8 cellular contexts compared by ENCODE assay signal in genomic region chr20:25624500-25624939, GRCh38. TPM values are rescaled to one million over a fixed set of nuclear protein-coding genes. Genes with fewer than 3 reads are reported as not detected.
DNase-seq lines count a peak whose midpoint lies in the region; ATAC-seq and TF ChIP-seq lines count a peak whose summit lies in the region.

No MANE protein-coding gene starts in this region.

- 57% methylated on average over 9 of the region's 17 CpGs for WGBS in mammary epithelial cell (ENCODE audit: low coverage, missing lambda C conversion rate)

- H3K9ac ChIP-seq in mammary epithelial cell (ENCODE audit: insufficient read depth, low read length) (peak overlapping the region; percentile 85), muscle layer of colon (ENCODE audit: low read length) (peak overlapping the region; percentile 17)

- BruUV-seq in mammary epithelial cell (replicated peaks; lab: Mats Ljungman, UMichigan) = TSS peak; percentile 47

- no peak for DNase-seq in CD4-positive, CD25-positive, alpha-beta regulatory T cell
- DNase-seq in MG63 (no peak), mammary epithelial cell (no peak), HuH-7 (ENCODE audit: low spot score) (no peak), glomerular visceral epithelial cell (ENCODE audit: extremely low spot score) (no peak)

- dilution Hi-C loops in mammary epithelial cell (cut with HindIII; ENCODE audit: low sequenced_read_pairs) = no loop called here

- TF ChIP-seq CTCF in mammary epithelial cell (conservative IDR thresholded peaks at IDR 0.05 in 1 of 2, IDR thresholded peaks at IDR 0.05 in 1 of 2; ENCODE audit: extremely low read depth in 1 of 2, insufficient read depth in 1 of 2, low read depth in 1 of 2, low read length in 2 of 2) = no peak

- peak; percentile 10 to 16 for ATAC-seq in CD4-positive, CD25-positive, alpha-beta regulatory T cell (ENCODE audit: low read depth in 2 of 2)
- ATAC-seq in GM18867 (IDR thresholded peaks at IDR 0.05; ENCODE audit: unreplicated experiment) (no peak), HG02840 (IDR thresholded peaks at IDR 0.05; ENCODE audit: low FRiP score, unreplicated experiment) (no peak)

- CTCF ChIA-PET in mammary epithelial cell (lab: Charles Lee; ENCODE audit: low non-redundant PET) = no interaction called here

- H3K36me3 ChIP-seq in CD4-positive, CD25-positive, alpha-beta regulatory T cell (ENCODE audit: control insufficient read depth, insufficient read depth, low read length) = no peaks in the 10 kb centered on the region
- H3K36me3 ChIP-seq in MG63 (no peaks in the 10 kb centered on the region; the same call in 1 of the 2 replicates), mammary epithelial cell (ENCODE audit: insufficient read depth, low read length) (no peaks in the 10 kb centered on the region), muscle layer of colon (ENCODE audit: insufficient read depth, low read length) (no peaks in the 10 kb centered on the region)

- peak overlapping the region; percentile 66 for H3K27ac ChIP-seq in CD4-positive, CD25-positive, alpha-beta regulatory T cell (ENCODE audit: insufficient read depth, low read length, poor library complexity, severe bottlenecking)
- H3K27ac ChIP-seq in mammary epithelial cell (ENCODE audit: insufficient read depth, low read depth, low read length) = peak overlapping the region; percentile 83
- peak overlapping the region; percentile 99 for H3K27ac ChIP-seq in muscle layer of colon (ENCODE audit: low read depth, low read length)

- H3K9me3 Mint-ChIP-seq in CD4-positive, CD25-positive, alpha-beta regulatory T cell = peaks cover 0 to 4% (median 0%) of the 10 kb centered on the region in 7 donors

- peaks cover 6% of the 10 kb centered on the region for H3K36me3 Mint-ChIP-seq in CD4-positive, CD25-positive, alpha-beta regulatory T cell

- no peaks in the 10 kb centered on the region for H3K27me3 Mint-ChIP-seq in CD4-positive, CD25-positive, alpha-beta regulatory T cell

- H3K79me2 ChIP-seq in mammary epithelial cell (ENCODE audit: insufficient read depth, low read length) = peaks cover 48% of the 10 kb centered on the region

- H3K4me1 Mint-ChIP-seq in CD4-positive, CD25-positive, alpha-beta regulatory T cell = peaks cover 11 to 31% (median 17%) of the 10 kb centered on the region in 4 donors

- no peaks in the 10 kb centered on the region for H3K9me3 ChIP-seq in CD4-positive, CD25-positive, alpha-beta regulatory T cell (ENCODE audit: control insufficient read depth in 2 of 2, low read length in 2 of 2)
- H3K9me3 ChIP-seq in MG63 = no peaks in the 10 kb centered on the region
- no peaks in the 10 kb centered on the region for H3K9me3 ChIP-seq in mammary epithelial cell (replicated peaks; ENCODE audit: insufficient read depth, low read length)
- H3K9me3 ChIP-seq in muscle layer of colon (ENCODE audit: low read length) = no peaks in the 10 kb centered on the region

- no peaks in the 10 kb centered on the region for H4K20me1 ChIP-seq in mammary epithelial cell (ENCODE audit: insufficient read depth, low read length)

- H3K4me1 ChIP-seq in CD4-positive, CD25-positive, alpha-beta regulatory T cell (ENCODE audit: control insufficient read depth, insufficient read depth, low read length, poor library complexity, severe bottlenecking) = peaks cover 15% of the 10 kb centered on the region
- peaks cover 17% of the 10 kb centered on the region for H3K4me1 ChIP-seq in mammary epithelial cell (ENCODE audit: insufficient read depth, low read length)
- peaks cover 14% of the 10 kb centered on the region for H3K4me1 ChIP-seq in muscle layer of colon (ENCODE audit: insufficient read depth, low read length)

- H3K27ac Mint-ChIP-seq in CD4-positive, CD25-positive, alpha-beta regulatory T cell = peak overlapping the region; percentile 90 to 93 (median 91)

- peak overlapping the region; percentile 53 for H3K4me3 ChIP-seq in CD4-positive, CD25-positive, alpha-beta regulatory T cell (ENCODE audit: low read depth, low read length)
- peak overlapping the region; percentile 86 for H3K4me3 ChIP-seq in MG63
- H3K4me3 ChIP-seq in mammary epithelial cell (replicated peaks in 1 of 3; ENCODE audit: insufficient read depth in 1 of 3, low read depth in 2 of 3, low read length in 3 of 3) = peak overlapping the region; percentile 53 to 94 (median 87)
- peak overlapping the region; percentile 92 to 94 for H3K4me3 ChIP-seq in muscle layer of colon (ENCODE audit: low read depth in 1 of 2, low read length in 2 of 2)

- intact Hi-C loops in mammary epithelial cell (cut with micrococcal nuclease) = loop anchor here (1.0 to 5.0 kb wide), 4 partner anchors 39 to 632 kb away; partner anchors contain the start of genes APMAP, NINL and ZNF337

- no peaks in the 10 kb centered on the region for H3K27me3 ChIP-seq in CD4-positive, CD25-positive, alpha-beta regulatory T cell (ENCODE audit: control insufficient read depth, insufficient read depth, low read length)
- H3K27me3 ChIP-seq in MG63 (no peaks in the 10 kb centered on the region), mammary epithelial cell (ENCODE audit: insufficient read depth, low read length) (no peaks in the 10 kb centered on the region), muscle layer of colon (ENCODE audit: control insufficient read depth in 1 of 2, insufficient read depth in 2 of 2, low read length in 2 of 2) (no peaks in the 10 kb centered on the region)

- peak overlapping the region; percentile 96 to 97 (median 96) for H3K4me3 Mint-ChIP-seq in CD4-positive, CD25-positive, alpha-beta regulatory T cell

- peak overlapping the region; percentile 96 for H3K4me2 ChIP-seq in mammary epithelial cell (ENCODE audit: insufficient read depth, low read depth, low read length)

- in situ Hi-C loops in mammary epithelial cell (cut with MboI; ENCODE audit: low sequenced_read_pairs in 2 of 2) = loop anchor here in 1 of 2 donors (5.0 kb wide), 1 partner anchor 73 kb away; the partner anchor contains the start of gene ZNF337

- peak overlapping the region; percentile 94 for H2AFZ ChIP-seq in mammary epithelial cell (ENCODE audit: low read depth, low read length)

RNA-seq across cellular contexts. Expression of gene NANP, which starts 0.7 kb away (rescaled TPM):
- total RNA-seq in CD4-positive, CD25-positive, alpha-beta regulatory T cell = 1.1 TPM
- 1 to 10 TPM in 2 of 4 donors, under 1 TPM in 2; 0.66 to 1.1 (median 0.97) TPM for polyA plus RNA-seq in CD4-positive, CD25-positive, alpha-beta regulatory T cell
- total RNA-seq in MG63 (2014; rRNA removed; shearing (Covaris generic); ENCODE audit: low replicate concordance) = 1.2 and 3.1 TPM in 2 replicates
- total RNA-seq in mammary epithelial cell = 1 to 10 TPM; 7.5 TPM
- 4.2 TPM for polyA plus RNA-seq in mammary epithelial cell
- 4.4 TPM for polyA minus RNA-seq in mammary epithelial cell

RNA-seq across cellular contexts. Expression of gene NINL, which starts 39.2 kb away (rescaled TPM):
- 0.39 TPM for total RNA-seq in CD4-positive, CD25-positive, alpha-beta regulatory T cell
- under 1 TPM in 1 of 4 donors, not detected in 3; 0.42 TPM for polyA plus RNA-seq in CD4-positive, CD25-positive, alpha-beta regulatory T cell
- 3.2 and 9.0 TPM in 2 replicates for total RNA-seq in MG63 (2014; rRNA removed; shearing (Covaris generic); ENCODE audit: low replicate concordance)
- total RNA-seq in mammary epithelial cell = 1 to 10 TPM; 6.8 to 7.7 TPM
- 2.1 TPM for polyA plus RNA-seq in mammary epithelial cell
- polyA minus RNA-seq in mammary epithelial cell = 3.9 TPM

Comparison
In these comparisons a context has a peak if more than half of its experiments do, and no peak if none do; other contexts are left out.
1. ATAC-seq: peak in CD4-positive, CD25-positive, alpha-beta regulatory T cell (2 of 2); none in GM18867 (single experiment) and HG02840 (single experiment).
2. Peak in every context shown above with its lines, with median percentiles within 50 percentile points of each other: H3K27ac ChIP-seq and H3K4me3 ChIP-seq.